In genomic region chr20:10560681-10561080, GRCh38 we compare ENCODE assay signal across 21 cellular contexts.
"Had no signal": no experiment of that assay in that cellular context is flagged by ENCODE, and none has a peak within 500 bp of the region (broad histone marks: within the 10 kb centered on the region; RNA-seq: fewer than 3 reads in every experiment).

No MANE protein-coding gene starts in this region.

- ATAC-seq: Panc1, SK-N-SH treated with all-trans-retinoic acid at 6 μM for 48 hours had no signal

- DNase-seq: Karpas-422, KG1, MM.1S, NCI-H1092 treated with DMSO at 0.1 percent for 48 hours, NCI-H1436, NCI-H187, NCI-H2029, NCI-H2081 treated with DMSO at 0.1 percent for 48 hours, NCI-H2171, NCI-H226, NCI-H446, NCI-H510A, NCI-H524 treated with DMSO at 0.1 percent for 48 hours, NCI-H69, NCI-H774, SHP77 had no signal

- FAIRE-seq: HTR-8/SVneo had no signal

- H3K27ac ChIP-seq: HL-60, RWPE1 had no signal
